ENCODE assay signal across 10 cellular contexts in the genomic region with DNA sequence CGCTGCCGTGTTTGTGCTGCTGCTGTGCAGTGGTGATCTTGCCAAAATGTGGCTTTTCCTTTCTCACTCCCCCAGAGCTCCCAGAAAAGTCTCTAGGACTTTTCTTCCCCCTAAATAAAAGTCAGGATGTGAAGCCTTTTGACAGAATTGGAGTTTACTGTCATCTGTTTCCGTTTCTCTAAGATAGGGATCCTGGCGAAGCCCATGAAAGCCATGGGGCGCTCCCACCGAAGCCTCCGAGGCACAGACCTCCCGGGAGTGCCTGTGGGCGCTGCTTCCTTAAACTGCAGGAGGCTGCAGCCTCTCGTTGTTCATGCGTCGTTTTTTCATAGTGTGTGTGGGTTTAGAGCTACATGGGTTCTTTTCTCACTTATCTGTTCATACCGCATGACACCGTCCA. TPM values are rescaled to one million over a fixed set of nuclear protein-coding genes. Genes with fewer than 3 reads are reported as not detected.
DNase-seq lines count a peak whose midpoint lies in the region; ATAC-seq, FAIRE-seq and TF ChIP-seq lines count a peak whose summit lies in the region.
"Had no signal": no experiment of that assay in that cellular context is flagged by ENCODE, and none has a peak within 500 bp of the region (broad histone marks: within the 10 kb centered on the region; RNA-seq: fewer than 3 reads in every experiment).

No MANE protein-coding gene starts in this region.

- H3K9ac ChIP-seq in BLaER1 treated with 17β-estradiol and CSF1 and Interleukin-3, amounts not matched to agents 10 nM and 100 nM: peak overlapping the region; percentile 55 to 73 (median 66)
- peak overlapping the region; percentile 17 for H3K9ac ChIP-seq in fibroblast of lung (ENCODE audit: insufficient read depth, low read length)

- H3K9me3 ChIP-seq in BLaER1 treated with 17β-estradiol and CSF1 and Interleukin-3, amounts not matched to agents 10 nM and 100 nM (replicated peaks in 1 of 11): no peaks in the 10 kb centered on the region
- H3K9me3 ChIP-seq in fibroblast of lung (ENCODE audit: control insufficient read depth, insufficient read depth, low read depth, low read length): no peaks in the 10 kb centered on the region
- no peaks in the 10 kb centered on the region for H3K9me3 ChIP-seq in prostate gland
- H3K9me3 ChIP-seq: MG63 had no signal

- intact Hi-C loops in prostate gland (cut with DNase I): no loop called here

- H3K27ac ChIP-seq in BLaER1 treated with 17β-estradiol and CSF1 and Interleukin-3, amounts not matched to agents 10 nM and 100 nM: peak overlapping the region; percentile 36 to 90 (median 76)
- H3K27ac ChIP-seq in fibroblast of lung (ENCODE audit: insufficient read depth, low read length) (peak overlapping the region; percentile 50), prostate gland (peak overlapping the region; percentile 17 to 42)

- no peak for FAIRE-seq in GM12892 (lab: Jason Lieb, UNC)

- H4K20me1 ChIP-seq in BLaER1 treated with 17β-estradiol and CSF1 and Interleukin-3, amounts not matched to agents 10 nM and 100 nM: peaks cover 0 to 85% (median 13%) of the 10 kb centered on the region in 11 experiments; a peak in 14 of 22 replicates
- no peaks in the 10 kb centered on the region for H4K20me1 ChIP-seq in fibroblast of lung (ENCODE audit: control insufficient read depth, extremely low read depth, insufficient read depth, low read length)

- peaks cover 58% of the 10 kb centered on the region for H3K79me2 ChIP-seq in fibroblast of lung (ENCODE audit: control insufficient read depth, insufficient read depth, low read length)

- peak overlapping the region; percentile 66 to 97 (median 85) for H3K4me2 ChIP-seq in BLaER1 treated with 17β-estradiol and CSF1 and Interleukin-3, amounts not matched to agents 10 nM and 100 nM
- H3K4me2 ChIP-seq in fibroblast of lung (ENCODE audit: extremely low read depth, insufficient read depth, low read length): peak overlapping the region; percentile 51

- H3K36me3 ChIP-seq in BLaER1 treated with 17β-estradiol and CSF1 and Interleukin-3, amounts not matched to agents 10 nM and 100 nM: peaks cover 0 to 17% (median 0%) of the 10 kb centered on the region in 11 experiments; a peak in 4 of 22 replicates
- no peaks in the 10 kb centered on the region for H3K36me3 ChIP-seq in fibroblast of lung (ENCODE audit: control insufficient read depth, insufficient read depth, low read length)
- H3K36me3 ChIP-seq in prostate gland: no peaks in the 10 kb centered on the region

- no peaks in the 10 kb centered on the region for H3K27me3 ChIP-seq in BLaER1 treated with 17β-estradiol and CSF1 and Interleukin-3, amounts not matched to agents 10 nM and 100 nM
- H3K27me3 ChIP-seq in fibroblast of lung (ENCODE audit: control insufficient read depth, insufficient read depth, low read length) (no peaks in the 10 kb centered on the region), prostate gland (replicated peaks; ENCODE audit: insufficient read depth) (no peaks in the 10 kb centered on the region)
- H3K27me3 ChIP-seq: MG63 had no signal

- no peak for TF ChIP-seq POLR2A in prostate gland (IDR thresholded peaks at IDR 0.05)
- no peak for TF ChIP-seq POLR2A in GM12892 (IDR thresholded peaks at IDR 0.05; ENCODE audit: low read depth, low read length)
- TF ChIP-seq POLR2A in erythroblast (IDR thresholded peaks at IDR 0.05; ENCODE audit: low read length): no peak

- WGBS in prostate gland: 38% methylated on average over 14 of the region's 14 CpGs

- ATAC-seq in SK-N-SH treated with all-trans-retinoic acid at 6 μM for 48 hours: no peak

- H3K4me1 ChIP-seq in BLaER1 treated with 17β-estradiol and CSF1 and Interleukin-3, amounts not matched to agents 10 nM and 100 nM: peaks cover 71 to 87% (median 74%) of the 10 kb centered on the region in 10 experiments
- H3K4me1 ChIP-seq in fibroblast of lung (ENCODE audit: control insufficient read depth, extremely low read depth, insufficient read depth, low read length) (peaks cover 23% of the 10 kb centered on the region), prostate gland (replicated peaks) (no peaks in the 10 kb centered on the region)

- no peak overlapping the region for H2AFZ ChIP-seq in fibroblast of lung (ENCODE audit: low read length)

- H3K4me3 ChIP-seq in BLaER1 treated with 17β-estradiol and CSF1 and Interleukin-3, amounts not matched to agents 10 nM and 100 nM: peak overlapping the region in 6 of 10 experiments; percentile 6 to 48 (median 25); a peak in 7 of 20 replicates
- H3K4me3 ChIP-seq in fibroblast of lung (replicated peaks in 1 of 4; ENCODE audit: control extremely low read depth in 1 of 4, insufficient read depth in 1 of 4, low read depth in 3 of 4, low read length in 4 of 4) (no peak overlapping the region), prostate gland (no peak overlapping the region)
- H3K4me3 ChIP-seq: MG63 had no signal

- no peak for DNase-seq in fibroblast of lung (ENCODE audit: low read depth in 2 of 2)
- DNase-seq in prostate gland (ENCODE audit: low spot score): no peak
- no peak for DNase-seq in GM12892 (ENCODE audit: insufficient read length)
- no peak for DNase-seq in H4 (ENCODE audit: low spot score)
- DNase-seq in kidney glomerular epithelial cell (lab: John Stamatoyannopoulos, UW): no peak
- no peak for DNase-seq in erythroblast (lab: John Stamatoyannopoulos, UW)
- DNase-seq: activated CD4-positive, alpha-beta T cell treated with anti-CD3 and anti-CD28 coated beads for 48 hours; MG63 had no signal

- TF ChIP-seq CTCF in fibroblast of lung (conservative IDR thresholded peaks at IDR 0.05 in 1 of 2, IDR thresholded peaks at IDR 0.05 in 1 of 2; ENCODE audit: low read depth in 1 of 2, low read length in 2 of 2): no peak
- no peak for TF ChIP-seq CTCF in prostate gland (IDR thresholded peaks at IDR 0.05)

TF ChIP-seq in SK-N-SH treated with all-trans-retinoic acid at 6 μM for 48 hours, 23 proteins besides CTCF, POLR2A, EP300 and RAD21:
- no peak for TF ChIP-seq OSR1 (CRISPR knock-in tag; IDR thresholded peaks at IDR 0.05)
- TF ChIP-seq, protein P1, sequence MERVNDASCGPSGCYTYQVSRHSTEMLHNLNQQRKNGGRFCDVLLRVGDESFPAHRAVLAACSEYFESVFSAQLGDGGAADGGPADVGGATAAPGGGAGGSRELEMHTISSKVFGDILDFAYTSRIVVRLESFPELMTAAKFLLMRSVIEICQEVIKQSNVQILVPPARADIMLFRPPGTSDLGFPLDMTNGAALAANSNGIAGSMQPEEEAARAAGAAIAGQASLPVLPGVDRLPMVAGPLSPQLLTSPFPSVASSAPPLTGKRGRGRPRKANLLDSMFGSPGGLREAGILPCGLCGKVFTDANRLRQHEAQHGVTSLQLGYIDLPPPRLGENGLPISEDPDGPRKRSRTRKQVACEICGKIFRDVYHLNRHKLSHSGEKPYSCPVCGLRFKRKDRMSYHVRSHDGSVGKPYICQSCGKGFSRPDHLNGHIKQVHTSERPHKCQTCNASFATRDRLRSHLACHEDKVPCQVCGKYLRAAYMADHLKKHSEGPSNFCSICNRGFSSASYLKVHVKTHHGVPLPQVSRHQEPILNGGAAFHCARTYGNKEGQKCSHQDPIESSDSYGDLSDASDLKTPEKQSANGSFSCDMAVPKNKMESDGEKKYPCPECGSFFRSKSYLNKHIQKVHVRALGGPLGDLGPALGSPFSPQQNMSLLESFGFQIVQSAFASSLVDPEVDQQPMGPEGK (CRISPR knock-in tag; IDR thresholded peaks at IDR 0.05; ENCODE audit: borderline replicate concordance): no peak
- TF ChIP-seq ISL1 (CRISPR knock-in tag; IDR thresholded peaks at IDR 0.05): no peak
- no peak for TF ChIP-seq RARB (CRISPR knock-in tag; IDR thresholded peaks at IDR 0.05)
- TF ChIP-seq, protein P2, sequence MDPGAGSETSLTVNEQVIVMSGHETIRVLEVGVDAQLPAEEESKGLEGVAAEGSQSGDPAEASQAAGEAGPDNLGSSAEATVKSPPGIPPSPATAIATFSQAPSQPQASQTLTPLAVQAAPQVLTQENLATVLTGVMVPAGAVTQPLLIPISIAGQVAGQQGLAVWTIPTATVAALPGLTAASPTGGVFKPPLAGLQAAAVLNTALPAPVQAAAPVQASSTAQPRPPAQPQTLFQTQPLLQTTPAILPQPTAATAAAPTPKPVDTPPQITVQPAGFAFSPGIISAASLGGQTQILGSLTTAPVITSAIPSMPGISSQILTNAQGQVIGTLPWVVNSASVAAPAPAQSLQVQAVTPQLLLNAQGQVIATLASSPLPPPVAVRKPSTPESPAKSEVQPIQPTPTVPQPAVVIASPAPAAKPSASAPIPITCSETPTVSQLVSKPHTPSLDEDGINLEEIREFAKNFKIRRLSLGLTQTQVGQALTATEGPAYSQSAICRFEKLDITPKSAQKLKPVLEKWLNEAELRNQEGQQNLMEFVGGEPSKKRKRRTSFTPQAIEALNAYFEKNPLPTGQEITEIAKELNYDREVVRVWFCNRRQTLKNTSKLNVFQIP (CRISPR knock-in tag; IDR thresholded peaks at IDR 0.05; ENCODE audit: borderline replicate concordance, low read depth): no peak
- TF ChIP-seq ZNF70 (CRISPR knock-in tag; IDR thresholded peaks at IDR 0.05): no peak
- TF ChIP-seq ZNF8 (CRISPR knock-in tag; IDR thresholded peaks at IDR 0.05): 0 out of 2 replicates have a peak, but pooled peaks have one; percentile 4

RNA-seq across cellular contexts. Expression of a gene that starts 56.8 kb away (rescaled TPM):
- total RNA-seq in fibroblast of lung: 16.4 and 19.2 TPM in 2 replicates
- polyA plus RNA-seq in fibroblast of lung: 19.9 and 24.0 TPM in 2 replicates
- polyA plus RNA-seq in fibroblast of lung (2012): 10.2 and 11.4 TPM in 2 replicates
- polyA minus RNA-seq in fibroblast of lung (ENCODE audit: low replicate concordance): 10.2 and 14.3 TPM in 2 replicates
- total RNA-seq in prostate gland: 10 to 100 TPM in 1 of 2 donors, 1 to 10 TPM in 1; 9.2 to 17.8 TPM
- polyA plus RNA-seq in GM12892 (2012; ENCODE audit: missing spikeins): not detected
- 10.4 and 13.7 TPM in 2 replicates for total RNA-seq in H4 (2014; rRNA removed; shearing (Covaris generic))

Comparison
In these comparisons a context has a peak if more than half of its experiments do, and no peak if none do; other contexts are left out.
1. H3K4me3 ChIP-seq: peak in BLaER1 treated with 17β-estradiol and CSF1 and Interleukin-3, amounts not matched to agents 10 nM and 100 nM (6 of 10); none in fibroblast of lung (0 of 4) and prostate gland (0 of 2).
2. Peak in every context shown above with its lines, with median percentiles within 50 percentile points of each other: H3K27ac ChIP-seq.